Comparison of ENCODE assay signal across 31 cellular contexts in the genomic region with DNA sequence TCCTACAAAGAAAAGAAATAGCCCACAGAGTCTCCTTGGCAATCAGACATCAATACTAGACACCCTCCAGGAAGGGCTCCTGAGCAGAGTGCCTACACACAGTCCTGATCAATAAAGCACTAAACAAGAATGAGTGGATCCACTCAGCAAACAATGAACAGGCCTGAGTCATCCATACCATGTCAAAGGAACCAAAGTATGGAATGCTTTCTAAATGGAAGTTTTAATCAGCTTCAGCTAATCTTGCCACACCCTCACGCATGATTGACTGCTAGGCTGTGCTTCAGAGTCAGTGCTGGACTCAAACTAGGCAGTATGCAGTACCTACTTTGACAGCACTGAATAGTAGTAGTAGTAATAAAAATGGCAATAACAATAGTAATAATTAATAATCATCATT.
DNase-seq lines count a peak whose midpoint lies in the region; ATAC-seq and TF ChIP-seq lines count a peak whose summit lies in the region.
"Had no signal": no experiment of that assay in that cellular context is flagged by ENCODE, and none has a peak within 500 bp of the region (broad histone marks: within the 10 kb centered on the region; RNA-seq: fewer than 3 reads in every experiment).

No MANE protein-coding gene starts in this region.

- intact Hi-C loops in heart right ventricle (cut with DNase I) = no loop called here

- H3K4me3 ChIP-seq in SK-N-SH (ENCODE audit: low read depth in 2 of 2, low read length in 1 of 2) = no peak overlapping the region
- no peak overlapping the region for H3K4me3 ChIP-seq in hepatocyte
- H3K4me3 ChIP-seq in heart right ventricle = no peak overlapping the region
- H3K4me3 ChIP-seq: cardiac muscle cell, GM12878, Peyer's patch, prostate gland, SJCRH30, skin epidermis had no signal

- H3K9me3 ChIP-seq in SK-N-SH = no peaks in the 10 kb centered on the region
- H3K9me3 ChIP-seq in hepatocyte (ENCODE audit: low read depth) = no peaks in the 10 kb centered on the region
- H3K9me3 ChIP-seq in heart right ventricle = no peaks in the 10 kb centered on the region
- H3K9me3 ChIP-seq: Peyer's patch, prostate gland, SJCRH30 had no signal

- H3K27me3 Mint-ChIP-seq in type B pancreatic cell = peaks cover 5% of the 10 kb centered on the region
- H3K27me3 Mint-ChIP-seq: activated CD4-positive, alpha-beta T cell treated with anti-CD3 and anti-CD28 coated beads, Interleukin-2, amount 10 ng/mL, durations not matched to agents 24 days and 14 days had no signal

- H3K4me1 Mint-ChIP-seq in type B pancreatic cell (ENCODE audit: unreplicated experiment) = peaks cover 18% of the 10 kb centered on the region
- H3K4me1 Mint-ChIP-seq: activated CD4-positive, alpha-beta T cell treated with anti-CD3 and anti-CD28 coated beads, Interleukin-2, amount 10 ng/mL, durations not matched to agents 24 days and 14 days; activated naive CD8-positive, alpha-beta T cell treated with anti-CD3 and anti-CD28 coated beads for 36 hours; naive B cell; T-cell had no signal

- no peak overlapping the region for H3K9ac ChIP-seq in SK-N-SH

- peaks cover 6% of the 10 kb centered on the region for H3K9me3 Mint-ChIP-seq in type B pancreatic cell
- H3K9me3 Mint-ChIP-seq: activated CD4-positive, alpha-beta T cell treated with anti-CD3 and anti-CD28 coated beads, Interleukin-2, amount 10 ng/mL, durations not matched to agents 24 days and 14 days; activated naive CD8-positive, alpha-beta T cell treated with anti-CD3 and anti-CD28 coated beads for 36 hours had no signal

- H3K4me1 ChIP-seq in SK-N-SH (ENCODE audit: control insufficient read depth in 1 of 2, insufficient read depth in 2 of 2, low read depth in 1 of 2, low read length in 1 of 2) (peaks cover 0 to 6% of the 10 kb centered on the region in 2 experiments; a peak in 1 of 4 replicates), hepatocyte (ENCODE audit: insufficient read depth) (no peaks in the 10 kb centered on the region), heart right ventricle (no peaks in the 10 kb centered on the region)
- H3K4me1 ChIP-seq: Peyer's patch, prostate gland, SJCRH30 had no signal

- H3K27me3 ChIP-seq in SK-N-SH (ENCODE audit: insufficient read depth) (no peaks in the 10 kb centered on the region), hepatocyte (no peaks in the 10 kb centered on the region), heart right ventricle (no peaks in the 10 kb centered on the region)
- H3K27me3 ChIP-seq: cardiac muscle cell, Peyer's patch, SJCRH30 had no signal

- H4K20me1 ChIP-seq in SK-N-SH (ENCODE audit: insufficient read depth) (no peaks in the 10 kb centered on the region), hepatocyte (ENCODE audit: insufficient read depth, poor library complexity, severe bottlenecking) (no peaks in the 10 kb centered on the region)

- no peak overlapping the region for H3K4me3 Mint-ChIP-seq in type B pancreatic cell
- H3K4me3 Mint-ChIP-seq: activated CD4-positive, alpha-beta T cell treated with anti-CD3 and anti-CD28 coated beads, Interleukin-2, amount 10 ng/mL, durations not matched to agents 24 days and 14 days; activated naive CD8-positive, alpha-beta T cell treated with anti-CD3 and anti-CD28 coated beads for 36 hours; mesothelial cell of epicardium; naive B cell; T-cell; WTC11 had no signal

- H3K79me2 ChIP-seq in SK-N-SH (ENCODE audit: insufficient read depth) (no peaks in the 10 kb centered on the region), hepatocyte (no peaks in the 10 kb centered on the region)

- TF ChIP-seq CTCF in SK-N-SH (IDR thresholded peaks at IDR 0.05) (no peak), hepatocyte (IDR thresholded peaks at IDR 0.05; ENCODE audit: poor library complexity) (no peak), type B pancreatic cell (conservative IDR thresholded peaks at IDR 0.05) (no peak), heart right ventricle (IDR thresholded peaks at IDR 0.05) (no peak)

- no peak for TF ChIP-seq EP300 in SK-N-SH (IDR thresholded peaks at IDR 0.05; ENCODE audit: borderline replicate concordance in 1 of 2, low read depth in 1 of 2, low read length in 1 of 2)

- H3K36me3 Mint-ChIP-seq in type B pancreatic cell = no peaks in the 10 kb centered on the region
- H3K36me3 Mint-ChIP-seq: activated naive CD8-positive, alpha-beta T cell treated with anti-CD3 and anti-CD28 coated beads for 36 hours; mesothelial cell of epicardium; naive B cell; T-cell; WTC11 had no signal

- TF ChIP-seq RAD21 in SK-N-SH (IDR thresholded peaks at IDR 0.05; ENCODE audit: low read length) = no peak

- CTCF ChIA-PET in SK-N-SH (lab: Yijun Ruan, JAX) = no interaction called here

- DNase-seq in SK-N-SH (no peak), SW480 (ENCODE audit: low spot score) (peak; percentile 7), hepatocyte (ENCODE audit: low spot score) (peak; percentile 59), type B pancreatic cell (ENCODE audit: extremely low spot score, unreplicated experiment) (no peak), CD1c-positive myeloid dendritic cell (ENCODE audit: extremely low spot score) (no peak), heart right ventricle (no peak)
- DNase-seq: activated CD4-positive, alpha-beta T cell treated with anti-CD3 and anti-CD28 coated beads, Interleukin-2, amount 10 ng/mL, durations not matched to agents 24 days and 14 days; activated effector memory CD4-positive, alpha-beta T cell treated with anti-CD3 and anti-CD28 coated beads, Interleukin-2, amount 50 U/mL, for 16 hours; activated naive CD8-positive, alpha-beta T cell treated with anti-CD3 and anti-CD28 coated beads for 36 hours; anterior cingulate cortex; C1 segment of cervical spinal cord; Kasumi-1; kidney; naive B cell; NCI-H1417 treated with DMSO at 0.1 percent for 48 hours; NCI-H2081; NCI-H2227 treated with DMSO at 0.1 percent for 48 hours; NCI-H526 treated with DMSO at 0.1 percent for 48 hours; Peyer's patch; SJCRH30; stimulated activated naive CD4-positive, alpha-beta T cell treated with Interleukin-2 at 50 U/mL for 16 hours; T-cell had no signal

- POLR2A ChIA-PET in SK-N-SH (lab: Yijun Ruan, JAX) = no interaction called here

- H3K9me2 ChIP-seq in SK-N-SH (no peaks in the 10 kb centered on the region), hepatocyte (replicated peaks; ENCODE audit: insufficient read depth) (no peaks in the 10 kb centered on the region)

- H2AFZ ChIP-seq in SK-N-SH (ENCODE audit: low read depth) (no peak overlapping the region), hepatocyte (no peak overlapping the region)

- peaks cover 8% of the 10 kb centered on the region for H3F3A ChIP-seq in SK-N-SH (replicated peaks; ENCODE audit: insufficient read depth)

- peak overlapping the region; percentile 40 for H3K27ac Mint-ChIP-seq in type B pancreatic cell
- H3K27ac Mint-ChIP-seq: activated CD4-positive, alpha-beta T cell treated with anti-CD3 and anti-CD28 coated beads, Interleukin-2, amount 10 ng/mL, durations not matched to agents 24 days and 14 days; activated naive CD8-positive, alpha-beta T cell treated with anti-CD3 and anti-CD28 coated beads for 36 hours; mesothelial cell of epicardium; naive B cell; T-cell; WTC11 had no signal

- no peak overlapping the region for H3K27ac ChIP-seq in SK-N-SH (ENCODE audit: low read depth in 2 of 2, low read length in 1 of 2)
- H3K27ac ChIP-seq in hepatocyte = no peak overlapping the region
- no peak overlapping the region for H3K27ac ChIP-seq in heart right ventricle
- H3K27ac ChIP-seq: 22Rv1, cardiac muscle cell, Peyer's patch, prostate gland, SJCRH30, skin epidermis had no signal

- WGBS in SK-N-SH (ENCODE audit: low lambda C conversion rate) = 87% methylated on average over 1 of the region's 1 CpG
- 55% methylated on average over 1 of the region's 1 CpG for WGBS in hepatocyte (ENCODE audit: low lambda C conversion rate, missing lambda C conversion rate)
- 81 to 86% methylated on average over 1 of the region's 1 CpG for WGBS in heart right ventricle, 2 donors

- H3K36me3 ChIP-seq in SK-N-SH (replicated peaks in 1 of 2; ENCODE audit: control insufficient read depth in 1 of 2, insufficient read depth in 2 of 2, low read length in 1 of 2) = no peaks in the 10 kb centered on the region
- no peaks in the 10 kb centered on the region for H3K36me3 ChIP-seq in hepatocyte (replicated peaks; ENCODE audit: insufficient read depth, low read depth)
- H3K36me3 ChIP-seq in heart right ventricle = no peaks in the 10 kb centered on the region
- H3K36me3 ChIP-seq: cardiac muscle cell, Peyer's patch, prostate gland, SJCRH30 had no signal

- H3K4me2 ChIP-seq in SK-N-SH = no peak overlapping the region
- no peak overlapping the region for H3K4me2 ChIP-seq in hepatocyte

- ATAC-seq in SK-N-SH treated with all-trans-retinoic acid at 6 μM for 48 hours (no peak), GM19351 (IDR thresholded peaks at IDR 0.05; ENCODE audit: unreplicated experiment) (no peak), heart right ventricle (no peak)
- ATAC-seq: GM12878, T-cell, WTC11 had no signal

TF ChIP-seq in SK-N-SH, 30 proteins besides CTCF, POLR2A, EP300 and RAD21:
- no peak for TF ChIP-seq SIN3A (IDR thresholded peaks at IDR 0.05; ENCODE audit: borderline replicate concordance, low read depth, low read length)
- TF ChIP-seq, protein P1, sequence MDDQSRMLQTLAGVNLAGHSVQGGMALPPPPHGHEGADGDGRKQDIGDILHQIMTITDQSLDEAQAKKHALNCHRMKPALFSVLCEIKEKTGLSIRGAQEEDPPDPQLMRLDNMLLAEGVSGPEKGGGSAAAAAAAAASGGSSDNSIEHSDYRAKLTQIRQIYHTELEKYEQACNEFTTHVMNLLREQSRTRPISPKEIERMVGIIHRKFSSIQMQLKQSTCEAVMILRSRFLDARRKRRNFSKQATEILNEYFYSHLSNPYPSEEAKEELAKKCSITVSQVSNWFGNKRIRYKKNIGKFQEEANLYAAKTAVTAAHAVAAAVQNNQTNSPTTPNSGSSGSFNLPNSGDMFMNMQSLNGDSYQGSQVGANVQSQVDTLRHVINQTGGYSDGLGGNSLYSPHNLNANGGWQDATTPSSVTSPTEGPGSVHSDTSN (IDR thresholded peaks at IDR 0.05) = peak; percentile 53

TF ChIP-seq in SK-N-SH treated with all-trans-retinoic acid at 6 μM for 48 hours, 23 proteins besides CTCF, POLR2A, EP300 and RAD21 (continues in another document):
- TF ChIP-seq, protein P2, sequence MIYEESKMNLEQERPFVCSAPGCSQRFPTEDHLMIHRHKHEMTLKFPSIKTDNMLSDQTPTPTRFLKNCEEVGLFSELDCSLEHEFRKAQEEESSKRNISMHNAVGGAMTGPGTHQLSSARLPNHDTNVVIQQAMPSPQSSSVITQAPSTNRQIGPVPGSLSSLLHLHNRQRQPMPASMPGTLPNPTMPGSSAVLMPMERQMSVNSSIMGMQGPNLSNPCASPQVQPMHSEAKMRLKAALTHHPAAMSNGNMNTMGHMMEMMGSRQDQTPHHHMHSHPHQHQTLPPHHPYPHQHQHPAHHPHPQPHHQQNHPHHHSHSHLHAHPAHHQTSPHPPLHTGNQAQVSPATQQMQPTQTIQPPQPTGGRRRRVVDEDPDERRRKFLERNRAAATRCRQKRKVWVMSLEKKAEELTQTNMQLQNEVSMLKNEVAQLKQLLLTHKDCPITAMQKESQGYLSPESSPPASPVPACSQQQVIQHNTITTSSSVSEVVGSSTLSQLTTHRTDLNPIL (CRISPR knock-in tag; IDR thresholded peaks at IDR 0.05; ENCODE audit: low read depth) = no peak
- TF ChIP-seq ARNTL (CRISPR knock-in tag; IDR thresholded peaks at IDR 0.05; ENCODE audit: borderline replicate concordance, low read depth) (no peak), BACH2 (CRISPR knock-in tag; IDR thresholded peaks at IDR 0.05; ENCODE audit: borderline replicate concordance) (no peak), ESRRG (CRISPR knock-in tag; IDR thresholded peaks at IDR 0.05) (no peak), ISL1 (CRISPR knock-in tag; IDR thresholded peaks at IDR 0.05) (no peak)

Comparison
In these comparisons a context has a peak if more than half of its experiments do, and no peak if none do; other contexts are left out.
1. DNase-seq: peak in SW480 (single experiment) and hepatocyte (single experiment); none in SK-N-SH (single experiment), type B pancreatic cell (single experiment), CD1c-positive myeloid dendritic cell (single experiment) and heart right ventricle (0 of 2).